ENCODE assay signal across 1 cellular context in the genomic region with DNA sequence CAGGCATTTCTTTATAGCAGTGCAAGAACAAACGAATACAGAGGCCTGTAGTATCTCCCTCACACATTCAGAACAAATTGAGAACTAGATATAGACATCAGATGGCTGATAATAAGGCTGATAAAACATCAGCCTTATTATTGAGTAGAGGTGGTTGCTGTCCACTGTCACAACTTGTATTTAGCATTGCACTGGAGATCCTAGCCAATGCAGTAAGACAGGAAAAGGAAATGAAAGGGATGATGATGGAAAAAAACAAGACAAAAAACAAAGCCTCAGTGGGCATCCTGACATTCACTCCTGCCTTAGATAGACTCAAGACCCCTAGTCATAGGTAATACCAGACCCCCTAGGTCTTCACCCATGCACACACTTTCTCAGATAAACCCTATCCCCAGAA.
A peak's percentile ranks its signal among the peaks of the same experiment; 100 is the strongest.
TF ChIP-seq lines count a peak whose summit lies in the region.

No MANE protein-coding gene starts in this region.

TF ChIP-seq in K562, 482 proteins besides CTCF, POLR2A, EP300 and RAD21:
- peak; percentile 58 for TF ChIP-seq RBM25 (IDR thresholded peaks at IDR 0.05; ENCODE audit: low read depth, low read length, severe bottlenecking)
- TF ChIP-seq POLR2B (IDR thresholded peaks at IDR 0.05; ENCODE audit: low read depth, partially characterized antibody), result no peak
- no peak for TF ChIP-seq ZNF583 (CRISPR knock-in tag; IDR thresholded peaks at IDR 0.05)
- TF ChIP-seq ZNF143 (CRISPR knock-in tag; IDR thresholded peaks at IDR 0.05), result no peak
- 0 out of 2 replicates have a peak, but pooled peaks have one; percentile 61 for TF ChIP-seq TRIM28 (IDR thresholded peaks at IDR 0.05)
- TF ChIP-seq ZNF431 (CRISPR knock-in tag; IDR thresholded peaks at IDR 0.05), result no peak
- TF ChIP-seq COPS2 (conservative IDR thresholded peaks at IDR 0.05), result no peak
- TF ChIP-seq, protein P1, sequence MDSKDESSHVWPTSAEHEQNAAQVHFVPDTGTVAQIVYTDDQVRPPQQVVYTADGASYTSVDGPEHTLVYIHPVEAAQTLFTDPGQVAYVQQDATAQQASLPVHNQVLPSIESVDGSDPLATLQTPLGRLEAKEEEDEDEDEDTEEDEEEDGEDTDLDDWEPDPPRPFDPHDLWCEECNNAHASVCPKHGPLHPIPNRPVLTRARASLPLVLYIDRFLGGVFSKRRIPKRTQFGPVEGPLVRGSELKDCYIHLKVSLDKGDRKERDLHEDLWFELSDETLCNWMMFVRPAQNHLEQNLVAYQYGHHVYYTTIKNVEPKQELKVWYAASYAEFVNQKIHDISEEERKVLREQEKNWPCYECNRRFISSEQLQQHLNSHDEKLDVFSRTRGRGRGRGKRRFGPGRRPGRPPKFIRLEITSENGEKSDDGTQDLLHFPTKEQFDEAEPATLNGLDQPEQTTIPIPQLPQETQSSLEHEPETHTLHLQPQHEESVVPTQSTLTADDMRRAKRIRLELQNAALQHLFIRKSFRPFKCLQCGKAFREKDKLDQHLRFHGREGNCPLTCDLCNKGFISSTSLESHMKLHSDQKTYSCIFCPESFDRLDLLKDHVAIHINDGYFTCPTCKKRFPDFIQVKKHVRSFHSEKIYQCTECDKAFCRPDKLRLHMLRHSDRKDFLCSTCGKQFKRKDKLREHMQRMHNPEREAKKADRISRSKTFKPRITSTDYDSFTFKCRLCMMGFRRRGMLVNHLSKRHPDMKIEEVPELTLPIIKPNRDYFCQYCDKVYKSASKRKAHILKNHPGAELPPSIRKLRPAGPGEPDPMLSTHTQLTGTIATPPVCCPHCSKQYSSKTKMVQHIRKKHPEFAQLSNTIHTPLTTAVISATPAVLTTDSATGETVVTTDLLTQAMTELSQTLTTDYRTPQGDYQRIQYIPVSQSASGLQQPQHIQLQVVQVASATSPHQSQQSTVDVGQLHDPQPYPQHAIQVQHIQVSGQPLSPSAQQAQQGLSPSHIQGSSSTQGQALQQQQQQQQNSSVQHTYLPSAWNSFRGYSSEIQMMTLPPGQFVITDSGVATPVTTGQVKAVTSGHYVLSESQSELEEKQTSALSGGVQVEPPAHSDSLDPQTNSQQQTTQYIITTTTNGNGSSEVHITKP (IDR thresholded peaks at IDR 0.05; ENCODE audit: partially characterized antibody), result no peak
- TF ChIP-seq RFX7 (CRISPR knock-in tag; IDR thresholded peaks at IDR 0.05), result no peak
- TF ChIP-seq E2F3 (CRISPR knock-in tag; IDR thresholded peaks at IDR 0.05), result no peak
- no peak for TF ChIP-seq CC2D1A (IDR thresholded peaks at IDR 0.05)
- peak in 1 of 2 experiments; percentile 38; a peak in 1 of 3 replicates for TF ChIP-seq CBX3 (IDR thresholded peaks at IDR 0.05; ENCODE audit: borderline replicate concordance in 1 of 2, low read length in 2 of 2)
- TF ChIP-seq, protein P2, sequence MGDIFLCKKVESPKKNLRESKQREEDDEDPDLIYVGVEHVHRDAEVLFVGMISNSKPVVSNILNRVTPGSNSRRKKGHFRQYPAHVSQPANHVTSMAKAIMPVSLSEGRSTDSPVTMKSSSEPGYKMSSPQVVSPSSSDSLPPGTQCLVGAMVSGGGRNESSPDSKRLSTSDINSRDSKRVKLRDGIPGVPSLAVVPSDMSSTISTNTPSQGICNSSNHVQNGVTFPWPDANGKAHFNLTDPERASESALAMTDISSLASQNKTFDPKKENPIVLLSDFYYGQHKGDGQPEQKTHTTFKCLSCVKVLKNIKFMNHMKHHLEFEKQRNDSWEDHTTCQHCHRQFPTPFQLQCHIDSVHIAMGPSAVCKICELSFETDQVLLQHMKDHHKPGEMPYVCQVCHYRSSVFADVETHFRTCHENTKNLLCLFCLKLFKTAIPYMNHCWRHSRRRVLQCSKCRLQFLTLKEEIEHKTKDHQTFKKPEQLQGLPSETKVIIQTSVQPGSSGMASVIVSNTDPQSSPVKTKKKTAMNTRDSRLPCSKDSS (IDR thresholded peaks at IDR 0.05; ENCODE audit: low read depth, partially characterized antibody), result peak; percentile 33
- TF ChIP-seq SMAD2 (IDR thresholded peaks at IDR 0.05; ENCODE audit: low read depth, low read length), result no peak
- TF ChIP-seq DIDO1 (tag; IDR thresholded peaks at IDR 0.05; ENCODE audit: low read depth), result no peak
